ENCODE assay signal across 1 cellular context in genomic region chr3:18355819-18356218, GRCh38.
TF ChIP-seq lines count a peak whose summit lies in the region.

No MANE protein-coding gene starts in this region.

TF ChIP-seq in WTC11, 78 proteins besides CTCF, POLR2A, EP300 and RAD21 (continued from another document):
- TF ChIP-seq, protein P1, sequence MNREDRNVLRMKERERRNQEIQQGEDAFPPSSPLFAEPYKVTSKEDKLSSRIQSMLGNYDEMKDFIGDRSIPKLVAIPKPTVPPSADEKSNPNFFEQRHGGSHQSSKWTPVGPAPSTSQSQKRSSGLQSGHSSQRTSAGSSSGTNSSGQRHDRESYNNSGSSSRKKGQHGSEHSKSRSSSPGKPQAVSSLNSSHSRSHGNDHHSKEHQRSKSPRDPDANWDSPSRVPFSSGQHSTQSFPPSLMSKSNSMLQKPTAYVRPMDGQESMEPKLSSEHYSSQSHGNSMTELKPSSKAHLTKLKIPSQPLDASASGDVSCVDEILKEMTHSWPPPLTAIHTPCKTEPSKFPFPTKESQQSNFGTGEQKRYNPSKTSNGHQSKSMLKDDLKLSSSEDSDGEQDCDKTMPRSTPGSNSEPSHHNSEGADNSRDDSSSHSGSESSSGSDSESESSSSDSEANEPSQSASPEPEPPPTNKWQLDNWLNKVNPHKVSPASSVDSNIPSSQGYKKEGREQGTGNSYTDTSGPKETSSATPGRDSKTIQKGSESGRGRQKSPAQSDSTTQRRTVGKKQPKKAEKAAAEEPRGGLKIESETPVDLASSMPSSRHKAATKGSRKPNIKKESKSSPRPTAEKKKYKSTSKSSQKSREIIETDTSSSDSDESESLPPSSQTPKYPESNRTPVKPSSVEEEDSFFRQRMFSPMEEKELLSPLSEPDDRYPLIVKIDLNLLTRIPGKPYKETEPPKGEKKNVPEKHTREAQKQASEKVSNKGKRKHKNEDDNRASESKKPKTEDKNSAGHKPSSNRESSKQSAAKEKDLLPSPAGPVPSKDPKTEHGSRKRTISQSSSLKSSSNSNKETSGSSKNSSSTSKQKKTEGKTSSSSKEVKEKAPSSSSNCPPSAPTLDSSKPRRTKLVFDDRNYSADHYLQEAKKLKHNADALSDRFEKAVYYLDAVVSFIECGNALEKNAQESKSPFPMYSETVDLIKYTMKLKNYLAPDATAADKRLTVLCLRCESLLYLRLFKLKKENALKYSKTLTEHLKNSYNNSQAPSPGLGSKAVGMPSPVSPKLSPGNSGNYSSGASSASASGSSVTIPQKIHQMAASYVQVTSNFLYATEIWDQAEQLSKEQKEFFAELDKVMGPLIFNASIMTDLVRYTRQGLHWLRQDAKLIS (CRISPR knock-in tag; IDR thresholded peaks at IDR 0.05; ENCODE audit: borderline replicate concordance) = no peak
- TF ChIP-seq ZNF425 (CRISPR knock-in tag; conservative IDR thresholded peaks at IDR 0.05) (no peak), NR1H2 (CRISPR knock-in tag; IDR thresholded peaks at IDR 0.05) (no peak)
